8 cellular contexts compared by ENCODE assay signal in the genomic region with DNA sequence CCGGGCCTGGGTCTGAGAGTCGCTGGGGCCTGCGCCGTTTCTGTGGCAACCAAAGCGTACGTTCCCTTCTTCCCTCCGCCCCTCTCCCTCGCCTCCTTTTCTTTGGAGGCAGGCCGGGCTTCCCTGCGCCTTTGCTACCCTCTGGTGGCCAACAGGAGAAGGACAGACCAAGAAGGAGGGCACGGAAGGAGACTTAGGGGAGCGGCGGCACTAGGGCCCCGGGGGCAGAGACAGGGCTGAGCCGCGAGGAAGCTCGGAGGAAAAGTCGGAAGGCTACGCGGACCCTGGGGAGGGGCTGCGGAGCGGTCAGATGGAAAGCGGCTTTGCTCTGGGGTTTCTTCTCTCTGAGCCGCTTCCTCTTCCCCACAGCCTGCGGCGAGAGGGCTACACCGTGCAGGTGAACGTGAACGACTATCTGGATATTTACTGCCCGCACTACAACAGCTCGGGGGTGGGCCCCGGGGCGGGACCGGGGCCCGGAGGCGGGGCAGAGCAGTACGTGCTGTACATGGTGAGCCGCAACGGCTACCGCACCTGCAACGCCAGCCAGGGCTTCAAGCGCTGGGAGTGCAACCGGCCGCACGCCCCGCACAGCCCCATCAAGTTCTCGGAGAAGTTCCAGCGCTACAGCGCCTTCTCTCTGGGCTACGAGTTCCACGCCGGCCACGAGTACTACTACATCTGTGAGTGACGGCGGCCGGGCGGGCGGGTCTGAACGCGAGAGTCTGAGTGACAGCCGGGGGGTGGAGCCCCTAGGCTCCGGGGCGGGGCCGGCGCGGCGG. TPM values are rescaled to one million over a fixed set of nuclear protein-coding genes. Genes with fewer than 3 reads are reported as not detected.
DNase-seq lines count a peak whose midpoint lies in the region; ATAC-seq and TF ChIP-seq lines count a peak whose summit lies in the region.

No MANE protein-coding gene starts in this region.

- H3K4me3 ChIP-seq in CD4-positive, alpha-beta memory T cell (ENCODE audit: low read length in 2 of 2) = peak overlapping the region; percentile 80 to 95
- H3K4me3 ChIP-seq in duodenal mucosa (ENCODE audit: low read depth in 1 of 2, low read length in 2 of 2) (peak overlapping the region; percentile 77 to 79), lower leg skin (ENCODE audit: low read depth, poor library complexity, severe bottlenecking) (peak overlapping the region; percentile 26)

- H3K9me3 Mint-ChIP-seq in CD4-positive, alpha-beta memory T cell = no peaks in the 10 kb centered on the region

- peak overlapping the region; percentile 69 to 73 for H3K9ac ChIP-seq in duodenal mucosa (ENCODE audit: low read depth in 1 of 2, low read length in 2 of 2)

- CTCF ChIA-PET in CD4-positive, alpha-beta memory T cell (lab: Charles Lee; ENCODE audit: partially characterized antibody) = interaction anchor here (0.6 to 5.0 kb wide), 59 partner anchors 10 to 865 kb away, joined by 3 to 74 read pairs (median 4); a partner anchor contains a TSS

- intact Hi-C loops in CD4-positive, alpha-beta memory T cell (cut with micrococcal nuclease) = loop anchor here (1.0 to 5.0 kb wide), 9 partner anchors 22 to 608 kb away; a partner anchor contains a TSS
- intact Hi-C loops in lower leg skin (cut with DNase I; ENCODE audit: low total_unique reads) = loop anchor here (5.0 kb wide), 1 partner anchor 38 kb away; no protein-coding TSS in a partner anchor

- peaks cover 22 to 44% (median 34%) of the 10 kb centered on the region in 4 donors for H3K4me1 Mint-ChIP-seq in CD4-positive, alpha-beta memory T cell

- H3K36me3 ChIP-seq in CD4-positive, alpha-beta memory T cell (ENCODE audit: insufficient read depth, low read length) = no peaks in the 10 kb centered on the region
- no peaks in the 10 kb centered on the region for H3K36me3 ChIP-seq in duodenal mucosa (ENCODE audit: control insufficient read depth in 1 of 2, insufficient read depth in 2 of 2, low read length in 2 of 2)

- H3K9me3 ChIP-seq in CD4-positive, alpha-beta memory T cell (ENCODE audit: control insufficient read depth in 1 of 2, low read length in 2 of 2) = no peaks in the 10 kb centered on the region
- H3K9me3 ChIP-seq in duodenal mucosa (ENCODE audit: control insufficient read depth in 1 of 2, low read length in 2 of 2) = no peaks in the 10 kb centered on the region

- POLR2A ChIA-PET in CD4-positive, alpha-beta memory T cell (lab: Charles Lee; ENCODE audit: partially characterized antibody) = interaction anchor here (0.6 to 4.0 kb wide), 29 partner anchors 13 to 681 kb away, joined by 3 to 62 read pairs (median 4); a partner anchor contains a TSS

- DNase-seq in CD4-positive, alpha-beta memory T cell = peak; percentile 92 to 96 (median 92)
- DNase-seq in NCI-H774 (lab: John Stamatoyannopoulos, UW) = peak; percentile 91
- DNase-seq in activated CD4-positive, alpha-beta T cell treated with anti-CD3 and anti-CD28 coated beads, Interleukin-2, amount 50 U/mL, for 48 hours = peak; percentile 93 to 94
- DNase-seq in lower leg skin (ENCODE audit: low spot score in 2 of 2) = peak; percentile 92 to 99
- peak; percentile 88 to 90 for DNase-seq in stimulated activated CD4-positive, alpha-beta T cell treated with anti-CD3 and anti-CD28 coated beads, Interleukin-4, amount 100 ng/mL, for 4 hours

- TF ChIP-seq POLR2A in lower leg skin (IDR thresholded peaks at IDR 0.05) = no peak

- TF ChIP-seq CTCF in lower leg skin (IDR thresholded peaks at IDR 0.05) = peak in 1 of 3 donors; percentile 95

- peaks cover 0 to 3% of the 10 kb centered on the region in 2 donors for H3K36me3 Mint-ChIP-seq in CD4-positive, alpha-beta memory T cell

- 0 to 2% methylated on average over 34 to 38 of the region's 67 CpGs for WGBS in lower leg skin, 2 donors

- peaks cover 34% of the 10 kb centered on the region for H3K27me3 ChIP-seq in CD4-positive, alpha-beta memory T cell (ENCODE audit: insufficient read depth, low read length)
- H3K27me3 ChIP-seq in duodenal mucosa (ENCODE audit: control insufficient read depth in 1 of 2, insufficient read depth in 2 of 2, low read length in 2 of 2) = peaks cover 32 to 40% of the 10 kb centered on the region in 2 donors

- H3K27ac ChIP-seq in CD4-positive, alpha-beta memory T cell (ENCODE audit: low read depth, low read length) = peak overlapping the region; percentile 54
- H3K27ac ChIP-seq in duodenal mucosa (ENCODE audit: low read depth, low read length) = peak overlapping the region; percentile 84

- H3K4me1 ChIP-seq in CD4-positive, alpha-beta memory T cell (ENCODE audit: insufficient read depth, low read length) = peaks cover 57% of the 10 kb centered on the region
- peaks cover 42 to 55% of the 10 kb centered on the region in 2 donors for H3K4me1 ChIP-seq in duodenal mucosa (ENCODE audit: control insufficient read depth in 1 of 2, insufficient read depth in 2 of 2, low read length in 2 of 2)

- H3K4me3 Mint-ChIP-seq in CD4-positive, alpha-beta memory T cell = peak overlapping the region; percentile 91 to 98 (median 94)

- H3K27ac Mint-ChIP-seq in CD4-positive, alpha-beta memory T cell = peak overlapping the region; percentile 88 to 98 (median 94)

- ATAC-seq in GM19452 (IDR thresholded peaks at IDR 0.05; ENCODE audit: unreplicated experiment) (peak; percentile 71), HG03575 (IDR thresholded peaks at IDR 0.05; ENCODE audit: extremely low read depth, insufficient number of reproducible peaks, low FRiP score, unreplicated experiment) (peak; percentile 39)

- H3K27me3 Mint-ChIP-seq in CD4-positive, alpha-beta memory T cell = peaks cover 13 to 30% of the 10 kb centered on the region in 2 donors

RNA-seq across cellular contexts. Expression of a gene that starts 6.3 kb away (rescaled TPM):
- total RNA-seq in CD4-positive, alpha-beta memory T cell = 1 to 10 TPM; 2.0 to 4.3 TPM
- 1 to 10 TPM in 1 of 2 donors, under 1 TPM in 1; 0.34 to 1.5 TPM for polyA plus RNA-seq in CD4-positive, alpha-beta memory T cell
- total RNA-seq in lower leg skin = 100 to 1,000 TPM; 111 to 150 (median 129) TPM

RNA-seq across cellular contexts. Expression of a gene that starts 21.4 kb away (rescaled TPM):
- total RNA-seq in CD4-positive, alpha-beta memory T cell = 1 to 10 TPM; 6.0 to 8.5 TPM
- 1 to 10 TPM; 2.5 to 3.5 TPM for polyA plus RNA-seq in CD4-positive, alpha-beta memory T cell
- total RNA-seq in lower leg skin = 10 to 100 TPM; 29.5 to 66.6 (median 52.9) TPM

RNA-seq across cellular contexts. Expression of a gene that starts 33.8 kb away (rescaled TPM):
- total RNA-seq in CD4-positive, alpha-beta memory T cell = 10 to 100 TPM; 33.6 to 39.8 TPM
- polyA plus RNA-seq in CD4-positive, alpha-beta memory T cell = 10 to 100 TPM; 14.8 to 18.2 TPM
- 100 to 1,000 TPM; 232 to 289 (median 279) TPM for total RNA-seq in lower leg skin

RNA-seq across cellular contexts. Expression of a gene that starts 42.8 kb away (rescaled TPM):
- 1 to 10 TPM; 1.2 to 1.9 TPM for total RNA-seq in CD4-positive, alpha-beta memory T cell
- 1 to 10 TPM in 1 of 2 donors, under 1 TPM in 1; 0.84 to 2.0 TPM for polyA plus RNA-seq in CD4-positive, alpha-beta memory T cell
- total RNA-seq in lower leg skin = 100 to 1,000 TPM; 125 to 235 (median 185) TPM

RNA-seq across cellular contexts. Expression of a gene that starts 50.7 kb away (rescaled TPM):
- 10 to 100 TPM; 20.1 to 22.8 TPM for total RNA-seq in CD4-positive, alpha-beta memory T cell
- 10 to 100 TPM; 50.3 to 91.7 TPM for polyA plus RNA-seq in CD4-positive, alpha-beta memory T cell
- 10 to 100 TPM; 33.3 to 59.4 (median 43.7) TPM for total RNA-seq in lower leg skin

Comparison
In these comparisons a context has a peak if more than half of its experiments do, and no peak if none do; other contexts are left out.
1. Peak in every context shown above with its lines: DNase-seq, ATAC-seq, H3K4me3 ChIP-seq and H3K27ac ChIP-seq.
2. H3K4me3 ChIP-seq: peak in every context shown above with its lines; median percentile 88 in CD4-positive, alpha-beta memory T cell; 78 in duodenal mucosa; 26 in lower leg skin.
3. RNA of a gene that starts 6.3 kb away (total RNA-seq): 111 to 150 TPM in lower leg skin; 2.0 to 4.3 TPM in CD4-positive, alpha-beta memory T cell; every median in the first group is over 10 times any median in the second.
4. RNA of a gene that starts 33.8 kb away (total RNA-seq): 232 to 289 TPM in lower leg skin; 33.6 to 39.8 TPM in CD4-positive, alpha-beta memory T cell; every median in the first group is over 4 times any median in the second.